Comparison of ENCODE assay signal across 8 cellular contexts in the genomic region with DNA sequence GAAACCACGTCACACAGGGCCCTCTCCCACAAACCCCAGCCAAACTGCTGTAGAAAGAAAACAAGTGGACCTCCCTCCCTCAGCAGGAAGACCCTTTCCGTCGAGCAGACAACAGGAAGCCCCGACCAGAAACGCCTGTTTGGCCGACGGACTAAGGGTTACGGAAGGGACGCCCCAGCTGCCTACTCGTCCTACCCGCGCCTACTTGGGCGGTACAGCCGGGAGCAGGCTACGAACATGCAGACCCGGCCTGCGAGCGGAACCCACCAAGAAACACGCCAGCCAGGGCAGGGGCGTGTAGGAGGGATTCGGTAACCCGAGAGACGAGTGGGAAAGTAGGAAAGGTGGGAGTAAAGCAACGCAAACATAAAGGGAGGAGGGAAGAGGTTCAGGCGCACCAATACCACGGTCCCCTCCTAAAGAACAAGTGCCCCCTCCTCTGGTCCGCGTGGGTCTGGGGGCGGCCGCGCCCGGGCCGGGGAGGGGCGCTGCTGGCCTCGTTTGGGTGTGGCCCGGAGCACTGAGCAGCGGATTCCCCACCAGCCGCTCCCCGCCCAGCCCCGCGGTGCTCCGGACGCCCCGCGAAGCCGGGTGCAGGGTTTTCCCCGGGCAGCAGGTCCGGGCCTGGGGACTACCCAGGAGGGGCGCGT. TPM values are rescaled to one million over a fixed set of nuclear protein-coding genes. Genes with fewer than 3 reads are reported as not detected.
A peak's percentile ranks its signal among the peaks of the same experiment; 100 is the strongest.
DNase-seq lines count a peak whose midpoint lies in the region; ATAC-seq and TF ChIP-seq lines count a peak whose summit lies in the region.

No MANE protein-coding gene starts in this region.

- H3K4me3 ChIP-seq in DND-41 (ENCODE audit: low read depth in 1 of 2, low read length in 2 of 2) (peak overlapping the region; percentile 47 to 83), rectal smooth muscle tissue (ENCODE audit: low read length) (peak overlapping the region; percentile 96)

- no peaks in the 10 kb centered on the region; the same call in 1 of the 2 replicates for H3K36me3 ChIP-seq in DND-41 (ENCODE audit: insufficient read depth, low read length)
- H3K36me3 ChIP-seq in rectal smooth muscle tissue (ENCODE audit: control insufficient read depth, insufficient read depth, low read length) = no peaks in the 10 kb centered on the region

- H3K27ac Mint-ChIP-seq in activated T-helper 17 cell treated with anti-CD3 and anti-CD28 coated beads, Interleukin-2, amount 50 U/mL, for 72 hours = peak overlapping the region; percentile 93

- peak; percentile 66 for ATAC-seq in DND-41 (ENCODE audit: insufficient read depth, low read depth)
- peak; percentile 22 for ATAC-seq in activated T-helper 17 cell treated with anti-CD3 and anti-CD28 coated beads, Interleukin-2, amount 50 U/mL, for 72 hours (replicated peaks)
- ATAC-seq in HG02610 (IDR thresholded peaks at IDR 0.05; ENCODE audit: unreplicated experiment) = no peak
- no peak for ATAC-seq in HG03378 (IDR thresholded peaks at IDR 0.05; ENCODE audit: unreplicated experiment)

- peak overlapping the region; percentile 92 for H3K4me3 Mint-ChIP-seq in activated T-helper 17 cell treated with anti-CD3 and anti-CD28 coated beads, Interleukin-2, amount 50 U/mL, for 72 hours

- peaks cover 34% of the 10 kb centered on the region for H3K36me3 Mint-ChIP-seq in activated T-helper 17 cell treated with anti-CD3 and anti-CD28 coated beads, Interleukin-2, amount 50 U/mL, for 72 hours (ENCODE audit: low read depth)

- peaks cover 44% of the 10 kb centered on the region for H3K4me1 Mint-ChIP-seq in activated T-helper 17 cell treated with anti-CD3 and anti-CD28 coated beads, Interleukin-2, amount 50 U/mL, for 72 hours

- H3K9me3 Mint-ChIP-seq in activated T-helper 17 cell treated with anti-CD3 and anti-CD28 coated beads, Interleukin-2, amount 50 U/mL, for 72 hours = no peaks in the 10 kb centered on the region

- DNase-seq in DND-41 (peak; percentile 40), NCI-H69 (lab: John Stamatoyannopoulos, UW) (peak; percentile 55), germinal center (ENCODE audit: low spot score) (peak; percentile 30), HPDE6-E6E7 (ENCODE audit: extremely low spot score) (no peak)

- no peaks in the 10 kb centered on the region for H3K27me3 Mint-ChIP-seq in activated T-helper 17 cell treated with anti-CD3 and anti-CD28 coated beads, Interleukin-2, amount 50 U/mL, for 72 hours

- peak overlapping the region; percentile 85 for H3K4me2 ChIP-seq in DND-41 (ENCODE audit: insufficient read depth, low read length)

- peaks cover 5% of the 10 kb centered on the region for H3K27me3 ChIP-seq in DND-41 (ENCODE audit: insufficient read depth, low read length, poor library complexity)
- no peaks in the 10 kb centered on the region for H3K27me3 ChIP-seq in rectal smooth muscle tissue (ENCODE audit: control insufficient read depth, insufficient read depth, low read length)

- no peaks in the 10 kb centered on the region for H3K9me3 ChIP-seq in DND-41 (ENCODE audit: insufficient read depth, low read length, severe bottlenecking)

- H3K9ac ChIP-seq in DND-41 (ENCODE audit: low read depth, low read length) (peak overlapping the region; percentile 76), rectal smooth muscle tissue (ENCODE audit: low read length) (peak overlapping the region; percentile 99)

- H3K27ac ChIP-seq in DND-41 (ENCODE audit: low read length) (peak overlapping the region; percentile 55), rectal smooth muscle tissue (ENCODE audit: low read depth, low read length) (peak overlapping the region; percentile 80)

- peak overlapping the region; percentile 77 for H2AFZ ChIP-seq in DND-41 (ENCODE audit: low read depth, low read length)

- peaks cover 43% of the 10 kb centered on the region for H3K79me2 ChIP-seq in DND-41 (ENCODE audit: insufficient read depth, low read length)

- peaks cover 24% of the 10 kb centered on the region for H4K20me1 ChIP-seq in DND-41 (ENCODE audit: insufficient read depth, low read length)

- H3K4me1 ChIP-seq in DND-41 (ENCODE audit: insufficient read depth, low read length) = peaks cover 26% of the 10 kb centered on the region
- H3K4me1 ChIP-seq in rectal smooth muscle tissue (ENCODE audit: control insufficient read depth, insufficient read depth, low read length) = peaks cover 36% of the 10 kb centered on the region

- peak; percentile 2 for TF ChIP-seq CTCF in DND-41 (IDR thresholded peaks at IDR 0.05; ENCODE audit: borderline replicate concordance, extremely low read depth, low read length, poor library complexity, severe bottlenecking)

RNA-seq across cellular contexts. Expression of gene S100A10, which starts 0.5 kb away (rescaled TPM):
- total RNA-seq in activated T-helper 17 cell treated with anti-CD3 and anti-CD28 coated beads, Interleukin-2, amount 50 U/mL, for 72 hours = 100 to 1,000 TPM; 181 to 377 TPM

RNA-seq across cellular contexts. Expression of gene S100A11, which starts 43.6 kb away (rescaled TPM):
- total RNA-seq in activated T-helper 17 cell treated with anti-CD3 and anti-CD28 coated beads, Interleukin-2, amount 50 U/mL, for 72 hours = 100 to 1,000 TPM; 230 to 302 TPM

Comparison
In these comparisons a context has a peak if more than half of its experiments do, and no peak if none do; other contexts are left out.
1. ATAC-seq: peak in DND-41 (single experiment) and activated T-helper 17 cell treated with anti-CD3 and anti-CD28 coated beads, Interleukin-2, amount 50 U/mL, for 72 hours (single experiment); none in HG02610 (single experiment) and HG03378 (single experiment).